ENCODE assay signal across 18 cellular contexts in the genomic region with DNA sequence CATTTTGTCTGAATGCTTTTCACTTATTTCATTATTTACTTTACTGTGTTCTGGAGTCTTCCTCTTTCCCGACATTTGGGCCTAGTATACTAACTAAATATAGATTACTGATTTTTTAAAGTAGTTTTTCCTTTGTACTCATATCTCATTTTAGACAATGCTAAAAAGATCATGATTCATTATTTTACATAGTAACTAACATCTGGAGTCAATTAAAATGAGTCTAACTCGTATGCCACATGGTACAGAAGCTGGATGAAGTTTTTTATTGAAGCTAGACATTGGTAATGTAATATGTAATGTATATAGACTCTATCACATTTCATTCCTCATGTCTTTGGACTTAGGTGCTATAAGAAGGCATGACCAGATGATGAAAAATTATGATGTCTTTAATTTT.
DNase-seq lines count a peak whose midpoint lies in the region; ATAC-seq and TF ChIP-seq lines count a peak whose summit lies in the region.
"Had no signal": no experiment of that assay in that cellular context is flagged by ENCODE, and none has a peak within 500 bp of the region (broad histone marks: within the 10 kb centered on the region; RNA-seq: fewer than 3 reads in every experiment).

No MANE protein-coding gene starts in this region.

- no peaks in the 10 kb centered on the region for H3K9me3 Mint-ChIP-seq in stimulated activated naive B cell treated with anti-CD40 and anti-IgM and Interleukin-4, amounts not matched to agents 10 μg/mL and 1 μg/mL and 100 μg/mL, for 72 hours
- H3K9me3 Mint-ChIP-seq: CD8-positive, alpha-beta T cell had no signal

- ATAC-seq in stimulated activated naive B cell treated with anti-CD40 and anti-IgM and Interleukin-4, amounts not matched to agents 10 μg/mL and 1 μg/mL and 100 μg/mL, for 72 hours (replicated peaks) = no peak
- ATAC-seq in GM21723 (IDR thresholded peaks at IDR 0.05; ENCODE audit: unreplicated experiment) (no peak), HG03460 (IDR thresholded peaks at IDR 0.05; ENCODE audit: unreplicated experiment) (no peak)
- ATAC-seq: CD8-positive, alpha-beta T cell had no signal

- no peak overlapping the region for H3K4me3 Mint-ChIP-seq in stimulated activated naive B cell treated with anti-CD40 and anti-IgM and Interleukin-4, amounts not matched to agents 10 μg/mL and 1 μg/mL and 100 μg/mL, for 72 hours
- H3K4me3 Mint-ChIP-seq: CD8-positive, alpha-beta T cell had no signal

- DNase-seq in AG09319 (ENCODE audit: extremely low read depth, low read depth) (peak; percentile 3), HFF-Myc (ENCODE audit: extremely low read depth, low read depth) (peak; percentile 19), amniotic stem cell (lab: John Stamatoyannopoulos, UW) (peak; percentile 17), fibroblast of the aortic adventitia (ENCODE audit: low read depth) (peak; percentile 55)
- DNase-seq in stimulated activated naive B cell treated with anti-CD40 and anti-IgM and Interleukin-4, amounts not matched to agents 10 μg/mL and 1 μg/mL and 100 μg/mL, for 72 hours = no peak
- no peak for DNase-seq in stimulated activated CD4-positive, alpha-beta T cell treated with anti-CD3 and anti-CD28 coated beads, Interleukin-1b, Interleukin-23, amount 100 ng/mL, for 48 hours
- DNase-seq: 8988T; CD8-positive, alpha-beta T cell; DMS79; GDM1; GOT3; NCI-H1105 treated with DMSO at 0.1 percent for 48 hours; NCI-H187 treated with DMSO at 0.1 percent for 48 hours; NCI-H446; NCI-H774 had no signal

- no peaks in the 10 kb centered on the region for H3K36me3 Mint-ChIP-seq in stimulated activated naive B cell treated with anti-CD40 and anti-IgM and Interleukin-4, amounts not matched to agents 10 μg/mL and 1 μg/mL and 100 μg/mL, for 72 hours
- H3K36me3 Mint-ChIP-seq: CD8-positive, alpha-beta T cell had no signal

- no peak overlapping the region for H3K27ac Mint-ChIP-seq in stimulated activated naive B cell treated with anti-CD40 and anti-IgM and Interleukin-4, amounts not matched to agents 10 μg/mL and 1 μg/mL and 100 μg/mL, for 72 hours
- H3K27ac Mint-ChIP-seq: CD8-positive, alpha-beta T cell had no signal

- no peaks in the 10 kb centered on the region for H3K27me3 Mint-ChIP-seq in stimulated activated naive B cell treated with anti-CD40 and anti-IgM and Interleukin-4, amounts not matched to agents 10 μg/mL and 1 μg/mL and 100 μg/mL, for 72 hours

- no peaks in the 10 kb centered on the region for H3K4me1 Mint-ChIP-seq in stimulated activated naive B cell treated with anti-CD40 and anti-IgM and Interleukin-4, amounts not matched to agents 10 μg/mL and 1 μg/mL and 100 μg/mL, for 72 hours

- no peak overlapping the region for H3K4me3 ChIP-seq in HFF-Myc (replicated peaks; ENCODE audit: low read depth, low read length)
- no peak overlapping the region for H3K4me3 ChIP-seq in fibroblast of the aortic adventitia (ENCODE audit: low read depth, low read length)
- H3K4me3 ChIP-seq: BLaER1 had no signal

- TF ChIP-seq CTCF in AG09319 (IDR thresholded peaks at IDR 0.05; ENCODE audit: low read depth, low read length) (no peak), HFF-Myc (IDR thresholded peaks at IDR 0.05; ENCODE audit: low read depth, low read length, missing control alignments) (no peak), fibroblast of the aortic adventitia (IDR thresholded peaks at IDR 0.05; ENCODE audit: insufficient read depth, low read length) (no peak)

Comparison
In these comparisons a context has a peak if more than half of its experiments do, and no peak if none do; other contexts are left out.
1. DNase-seq: peak in AG09319 (single experiment), HFF-Myc (single experiment), amniotic stem cell (single experiment) and fibroblast of the aortic adventitia (single experiment); none in stimulated activated naive B cell treated with anti-CD40 and anti-IgM and Interleukin-4, amounts not matched to agents 10 μg/mL and 1 μg/mL and 100 μg/mL, for 72 hours (single experiment) and stimulated activated CD4-positive, alpha-beta T cell treated with anti-CD3 and anti-CD28 coated beads, Interleukin-1b, Interleukin-23, amount 100 ng/mL, for 48 hours (single experiment).